Comparison of ENCODE assay signal across 14 cellular contexts in genomic region chr11:126992065-126992803, GRCh38.
DNase-seq lines count a peak whose midpoint lies in the region; TF ChIP-seq lines count a peak whose summit lies in the region.
"Had no signal": no experiment of that assay in that cellular context is flagged by ENCODE, and none has a peak within 500 bp of the region (broad histone marks: within the 10 kb centered on the region; RNA-seq: fewer than 3 reads in every experiment).

No MANE protein-coding gene starts in this region.

- TF ChIP-seq CTCF in WI38 (IDR thresholded peaks at IDR 0.05; ENCODE audit: low read depth, low read length) (no peak), foreskin fibroblast (IDR thresholded peaks at IDR 0.05; ENCODE audit: low read depth, low read length) (no peak)

- DNase-seq in HCEC 1CT, result peak; percentile 85
- DNase-seq in foreskin fibroblast, result peak; percentile 87 to 88
- DNase-seq in stromal cell of bone marrow (ENCODE audit: low read depth), result peak; percentile 93
- no peak for DNase-seq in NCI-H1417 treated with DMSO at 0.1 percent for 48 hours (lab: John Stamatoyannopoulos, UW)
- no peak for DNase-seq in activated CD8-positive, alpha-beta memory T cell treated with anti-CD3 and anti-CD28 coated beads, Interleukin-2, amount 50 U/mL, for 48 hours
- no peak for DNase-seq in cortex of kidney (lab: John Stamatoyannopoulos, UW)
- no peak for DNase-seq in stimulated activated naive CD4-positive, alpha-beta T cell treated with Interleukin-2 at 50 U/mL for 16 hours (lab: John Stamatoyannopoulos, UW)
- DNase-seq: activated CD4-positive, CD25-positive, alpha-beta regulatory T cell treated with anti-CD3 and anti-CD28 coated beads, Interleukin-2, amount 50 U/mL, for 72 hours; midbrain; NCI-H1048; NCI-H69; SIG-M5 had no signal

- H3K4me3 ChIP-seq in WI38 (ENCODE audit: low read depth, low read length) (peak overlapping the region; percentile 47), foreskin fibroblast (ENCODE audit: low read depth in 1 of 2, low read length in 2 of 2) (peak overlapping the region in 1 of 2 donors; percentile 40)
- H3K4me3 ChIP-seq: suprapubic skin had no signal

Comparison
In these comparisons a context has a peak if more than half of its experiments do, and no peak if none do; other contexts are left out.
1. DNase-seq: peak in HCEC 1CT (single experiment), foreskin fibroblast (2 of 2) and stromal cell of bone marrow (single experiment); none in NCI-H1417 treated with DMSO at 0.1 percent for 48 hours (single experiment), activated CD8-positive, alpha-beta memory T cell treated with anti-CD3 and anti-CD28 coated beads, Interleukin-2, amount 50 U/mL, for 48 hours (single experiment), cortex of kidney (single experiment) and stimulated activated naive CD4-positive, alpha-beta T cell treated with Interleukin-2 at 50 U/mL for 16 hours (single experiment).